ENCODE assay signal across 1 cellular context in genomic region chr2:237551071-237551574, GRCh38.
TF ChIP-seq lines count a peak whose summit lies in the region.

No MANE protein-coding gene starts in this region.

TF ChIP-seq in H1, 55 proteins besides CTCF, POLR2A, EP300 and RAD21:
- no peak for TF ChIP-seq KDM5A (IDR thresholded peaks at IDR 0.05; ENCODE audit: low read length)
- no peak for TF ChIP-seq SP1 (IDR thresholded peaks at IDR 0.05; ENCODE audit: low read depth, low read length)
- no peak for TF ChIP-seq GABPA (IDR thresholded peaks at IDR 0.05; ENCODE audit: borderline replicate concordance, insufficient read depth, low read length)
- TF ChIP-seq RNF2 (IDR thresholded peaks at IDR 0.05; ENCODE audit: borderline replicate concordance, low read depth, low read length, missing control alignments, poor library complexity, severe bottlenecking): no peak
- no peak for TF ChIP-seq POU5F1 (IDR thresholded peaks at IDR 0.05; ENCODE audit: low read depth, low read length)
- TF ChIP-seq E2F6 (IDR thresholded peaks at IDR 0.05): no peak
- no peak for TF ChIP-seq SIRT6 (IDR thresholded peaks at IDR 0.05; ENCODE audit: low read length)
- no peak for TF ChIP-seq EZH2 (IDR thresholded peaks at IDR 0.05; ENCODE audit: low read depth, low read length, severe bottlenecking)
- TF ChIP-seq SP4 (IDR thresholded peaks at IDR 0.05; ENCODE audit: low read length): no peak
- TF ChIP-seq TEAD4 (IDR thresholded peaks at IDR 0.05; ENCODE audit: low read depth, low read length): no peak
- no peak for TF ChIP-seq SIX5 (IDR thresholded peaks at IDR 0.05; ENCODE audit: low read depth, low read length)
- no peak for TF ChIP-seq EGR1 (IDR thresholded peaks at IDR 0.05; ENCODE audit: borderline replicate concordance, low read depth, low read length)
- no peak for TF ChIP-seq NANOG (IDR thresholded peaks at IDR 0.05; ENCODE audit: insufficient read depth, low read depth, low read length, poor library complexity, severe bottlenecking)
